Comparison of ENCODE assay signal across 10 cellular contexts in the genomic region with DNA sequence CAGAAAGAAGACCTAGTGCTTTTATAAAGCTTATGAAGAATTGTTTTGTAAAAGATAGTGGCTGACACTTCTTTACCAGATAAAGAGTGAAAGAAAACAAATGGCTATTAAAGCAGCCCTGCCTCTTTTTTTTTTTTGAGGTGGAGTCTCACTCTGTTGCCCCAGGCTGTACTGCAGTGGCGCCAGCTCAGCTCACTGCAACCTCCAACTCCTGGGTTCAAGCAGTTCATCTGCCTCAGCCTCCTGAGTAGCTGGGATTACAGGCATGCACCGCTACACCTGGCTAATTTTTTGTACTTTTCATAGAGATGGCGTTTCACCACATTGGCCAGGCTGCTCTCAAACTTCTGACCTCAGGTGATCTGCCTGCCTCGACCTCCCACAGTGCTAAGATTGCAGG. TPM values are rescaled to one million over a fixed set of nuclear protein-coding genes. Genes with fewer than 3 reads are reported as not detected.
DNase-seq lines count a peak whose midpoint lies in the region; ATAC-seq and TF ChIP-seq lines count a peak whose summit lies in the region.
"Had no signal": no experiment of that assay in that cellular context is flagged by ENCODE, and none has a peak within 500 bp of the region (broad histone marks: within the 10 kb centered on the region; RNA-seq: fewer than 3 reads in every experiment).

No MANE protein-coding gene starts in this region.

- H3K27me3 ChIP-seq in PC-3 (ENCODE audit: low read length) (no peaks in the 10 kb centered on the region), sigmoid colon (no peaks in the 10 kb centered on the region)

- H3F3A ChIP-seq in PC-3 (ENCODE audit: low read length, unreplicated experiment) = peaks cover 17% of the 10 kb centered on the region

- no peak overlapping the region for H2AFZ ChIP-seq in PC-3 (ENCODE audit: low read length)

- H3K4me1 ChIP-seq in PC-3 (ENCODE audit: insufficient read depth, low read length) (peaks cover 28% of the 10 kb centered on the region), sigmoid colon (peaks cover 0 to 43% (median 25%) of the 10 kb centered on the region in 4 donors)

- BruUV-seq in PC-3 (replicated peaks; lab: Mats Ljungman, UMichigan) = no TSS peak

- H3K9ac ChIP-seq in PC-3 (ENCODE audit: low read length) = no peak overlapping the region

- H3K9me2 ChIP-seq in PC-3 (replicated peaks; ENCODE audit: low read length) = no peaks in the 10 kb centered on the region

- no peaks in the 10 kb centered on the region for H3K9me3 ChIP-seq in PC-3 (ENCODE audit: low read length)
- no peaks in the 10 kb centered on the region for H3K9me3 ChIP-seq in sigmoid colon
- H3K9me3 ChIP-seq: psoas muscle had no signal

- H3K79me2 ChIP-seq in PC-3 (ENCODE audit: low read length) = peaks cover 20% of the 10 kb centered on the region

- H3K4me3 ChIP-seq in PC-3 (ENCODE audit: low read length) (0 out of 2 replicates have a peak overlapping the region, but pooled peaks have one; percentile 12), coronary artery (no peak overlapping the region), sigmoid colon (no peak overlapping the region)
- H3K4me3 ChIP-seq: psoas muscle had no signal

- DNase-seq in EH (ENCODE audit: low read depth) = peak; percentile 77
- peak; percentile 47 for DNase-seq in PC-3
- DNase-seq in coronary artery (ENCODE audit: low spot score) = no peak
- DNase-seq in sigmoid colon = no peak
- no peak for DNase-seq in NCI-H146 (lab: John Stamatoyannopoulos, UW)
- DNase-seq in NCI-H2171 (lab: John Stamatoyannopoulos, UW) = no peak
- no peak for DNase-seq in NCI-H82 treated with DMSO at 0.1 percent for 48 hours (lab: John Stamatoyannopoulos, UW; ENCODE audit: unreplicated experiment)
- no peak for DNase-seq in inferior parietal cortex (ENCODE audit: extremely low spot score)
- DNase-seq: psoas muscle had no signal

- CTCF ChIA-PET in PC-3 (lab: Charles Lee) = no interaction called here

- H3K27ac ChIP-seq in PC-3 (ENCODE audit: low read length) (peak overlapping the region; percentile 70), coronary artery (peak overlapping the region; percentile 55 to 66), sigmoid colon (peak overlapping the region in 3 of 4 donors; percentile 40 to 66 (median 59))

- no peaks in the 10 kb centered on the region for H4K20me1 ChIP-seq in PC-3 (ENCODE audit: low read length)

- TF ChIP-seq CTCF in PC-3 (conservative IDR thresholded peaks at IDR 0.05; ENCODE audit: low read depth, low read length) = no peak
- TF ChIP-seq CTCF in coronary artery (IDR thresholded peaks at IDR 0.05) = no peak
- TF ChIP-seq CTCF in sigmoid colon (IDR thresholded peaks at IDR 0.05) = no peak

- POLR2A ChIA-PET in PC-3 (lab: Charles Lee; ENCODE audit: unreplicated experiment) = no interaction called here

- WGBS in sigmoid colon, 2 donors = 48 to 60% methylated on average over 4 of the region's 4 CpGs

- H3K36me3 ChIP-seq in PC-3 (ENCODE audit: low read depth, low read length) (peaks cover 63% of the 10 kb centered on the region), sigmoid colon (peaks cover 0 to 98% (median 44%) of the 10 kb centered on the region in 4 donors)

- no peak for TF ChIP-seq POLR2A in sigmoid colon (IDR thresholded peaks at IDR 0.05)

- intact Hi-C loops in PC-3 (cut with micrococcal nuclease) (loop anchor here (2.0 kb wide), 1 partner anchor 43 kb away; no protein-coding TSS in a partner anchor), sigmoid colon (cut with DNase I) (no loop called here)

- ATAC-seq in PC-3 = no peak

- peak overlapping the region; percentile 57 for H3K4me2 ChIP-seq in PC-3 (ENCODE audit: low read length)

- no peak for TF ChIP-seq EP300 in sigmoid colon (IDR thresholded peaks at IDR 0.05)

RNA-seq across cellular contexts. Expression of a gene that starts 12.9 kb away (rescaled TPM):
- total RNA-seq in PC-3 (2014; rRNA removed) (210 and 213 TPM in 2 replicates), sigmoid colon (100 to 1,000 TPM; 235 to 267 (median 258) TPM)
- polyA plus RNA-seq in sigmoid colon = 100 to 1,000 TPM; 366 to 517 (median 411) TPM

RNA-seq across cellular contexts. Expression of a gene that starts 31.0 kb away (rescaled TPM):
- total RNA-seq in PC-3 (2014; rRNA removed) (0.18 TPM in 1 of 2 replicates, not detected in the other), sigmoid colon (1 to 10 TPM; 3.1 to 7.1 (median 5.4) TPM)
- 1 to 10 TPM in 2 of 3 donors, under 1 TPM in 1; 0.60 to 2.5 (median 1.4) TPM for polyA plus RNA-seq in sigmoid colon
- polyA plus RNA-seq: fibroblast of lung had no signal

RNA-seq across cellular contexts. Expression of a gene that starts 40.1 kb away (rescaled TPM):
- total RNA-seq in PC-3 (2014; rRNA removed) = 272 and 312 TPM in 2 replicates
- total RNA-seq in sigmoid colon = 100 to 1,000 TPM in 1 of 4 donors, 10 to 100 TPM in 3; 85.7 to 103 (median 90.0) TPM
- polyA plus RNA-seq in sigmoid colon = 100 to 1,000 TPM; 108 to 141 (median 138) TPM

RNA-seq across cellular contexts. Expression of a gene that starts 40.5 kb away (rescaled TPM):
- total RNA-seq in PC-3 (2014; rRNA removed) = 95.5 and 97.7 TPM in 2 replicates
- total RNA-seq in sigmoid colon = 10 to 100 TPM; 46.8 to 95.1 (median 69.1) TPM
- 100 to 1,000 TPM; 112 to 199 (median 190) TPM for polyA plus RNA-seq in sigmoid colon

Comparison
In these comparisons a context has a peak if more than half of its experiments do, and no peak if none do; other contexts are left out.
1. DNase-seq: peak in EH (single experiment) and PC-3 (single experiment); none in coronary artery (single experiment), sigmoid colon (single experiment), NCI-H146 (single experiment), NCI-H2171 (single experiment), NCI-H82 treated with DMSO at 0.1 percent for 48 hours (single experiment) and inferior parietal cortex (single experiment).
2. Peak in every context shown above with its lines, with median percentiles within 50 percentile points of each other: H3K27ac ChIP-seq.